In genomic region chr7:149261829-149262617, GRCh38 we compare ENCODE assay signal across 1 cellular context.
A peak's percentile ranks its signal among the peaks of the same experiment; 100 is the strongest.
TF ChIP-seq lines count a peak whose summit lies in the region.

ZNF783 (plus strand) TSS chr7:149262196; CDS start chr7:149262334, 138 bp downstream.

TF ChIP-seq in HepG2, 621 proteins besides CTCF, POLR2A, EP300 and RAD21 (continued from another document and continues in another):
- TF ChIP-seq ZNF451 (CRISPR knock-in tag; IDR thresholded peaks at IDR 0.05): peak; percentile 95
- TF ChIP-seq MYC (CRISPR knock-in tag; IDR thresholded peaks at IDR 0.05; ENCODE audit: borderline replicate concordance): peak; percentile 91; the same call in 1 of the 2 replicates
- peak; percentile 69 for TF ChIP-seq THAP11 (CRISPR knock-in tag; IDR thresholded peaks at IDR 0.05)
- peak; percentile 40; the same call in 1 of the 2 replicates for TF ChIP-seq SIX4 (CRISPR knock-in tag; IDR thresholded peaks at IDR 0.05)
- peak; percentile 74; the same call in 1 of the 2 replicates for TF ChIP-seq ZNF562 (CRISPR knock-in tag; IDR thresholded peaks at IDR 0.05; ENCODE audit: borderline replicate concordance)
- peak; percentile 57; the same call in 1 of the 2 replicates for TF ChIP-seq ZFP82 (CRISPR knock-in tag; IDR thresholded peaks at IDR 0.05; ENCODE audit: borderline replicate concordance)
- TF ChIP-seq ZNF512 (CRISPR knock-in tag; IDR thresholded peaks at IDR 0.05): peak; percentile 35; the same call in 1 of the 2 replicates
- no peak for TF ChIP-seq KAT7 (CRISPR knock-in tag; IDR thresholded peaks at IDR 0.05; ENCODE audit: borderline replicate concordance)
- TF ChIP-seq TAF1 (CRISPR knock-in tag; IDR thresholded peaks at IDR 0.05): peak; percentile 40
- TF ChIP-seq ZNF124 (CRISPR knock-in tag; IDR thresholded peaks at IDR 0.05): peak; percentile 56; the same call in 1 of the 2 replicates
- peak; percentile 19; the same call in 1 of the 2 replicates for TF ChIP-seq ZNF281 (CRISPR knock-in tag; IDR thresholded peaks at IDR 0.05; ENCODE audit: borderline replicate concordance)
- TF ChIP-seq, protein P1, sequence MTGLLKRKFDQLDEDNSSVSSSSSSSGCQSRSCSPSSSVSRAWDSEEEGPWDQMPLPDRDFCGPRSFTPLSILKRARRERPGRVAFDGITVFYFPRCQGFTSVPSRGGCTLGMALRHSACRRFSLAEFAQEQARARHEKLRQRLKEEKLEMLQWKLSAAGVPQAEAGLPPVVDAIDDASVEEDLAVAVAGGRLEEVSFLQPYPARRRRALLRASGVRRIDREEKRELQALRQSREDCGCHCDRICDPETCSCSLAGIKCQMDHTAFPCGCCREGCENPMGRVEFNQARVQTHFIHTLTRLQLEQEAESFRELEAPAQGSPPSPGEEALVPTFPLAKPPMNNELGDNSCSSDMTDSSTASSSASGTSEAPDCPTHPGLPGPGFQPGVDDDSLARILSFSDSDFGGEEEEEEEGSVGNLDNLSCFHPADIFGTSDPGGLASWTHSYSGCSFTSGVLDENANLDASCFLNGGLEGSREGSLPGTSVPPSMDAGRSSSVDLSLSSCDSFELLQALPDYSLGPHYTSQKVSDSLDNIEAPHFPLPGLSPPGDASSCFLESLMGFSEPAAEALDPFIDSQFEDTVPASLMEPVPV (CRISPR knock-in tag; IDR thresholded peaks at IDR 0.05): peak; percentile 76; the same call in 1 of the 2 replicates
- peak; percentile 64; the same call in 1 of the 2 replicates for TF ChIP-seq SMAD1 (CRISPR knock-in tag; IDR thresholded peaks at IDR 0.05; ENCODE audit: borderline replicate concordance, low read depth)
- TF ChIP-seq SNAPC2 (CRISPR knock-in tag; IDR thresholded peaks at IDR 0.05): peak; percentile 50; the same call in 1 of the 2 replicates
- 0 out of 2 replicates have a peak, but pooled peaks have one; percentile 52 for TF ChIP-seq AHR (CRISPR knock-in tag; IDR thresholded peaks at IDR 0.05)
- TF ChIP-seq TMF1 (CRISPR knock-in tag; IDR thresholded peaks at IDR 0.05; ENCODE audit: low read depth): peak; percentile 99
- TF ChIP-seq, protein P2, sequence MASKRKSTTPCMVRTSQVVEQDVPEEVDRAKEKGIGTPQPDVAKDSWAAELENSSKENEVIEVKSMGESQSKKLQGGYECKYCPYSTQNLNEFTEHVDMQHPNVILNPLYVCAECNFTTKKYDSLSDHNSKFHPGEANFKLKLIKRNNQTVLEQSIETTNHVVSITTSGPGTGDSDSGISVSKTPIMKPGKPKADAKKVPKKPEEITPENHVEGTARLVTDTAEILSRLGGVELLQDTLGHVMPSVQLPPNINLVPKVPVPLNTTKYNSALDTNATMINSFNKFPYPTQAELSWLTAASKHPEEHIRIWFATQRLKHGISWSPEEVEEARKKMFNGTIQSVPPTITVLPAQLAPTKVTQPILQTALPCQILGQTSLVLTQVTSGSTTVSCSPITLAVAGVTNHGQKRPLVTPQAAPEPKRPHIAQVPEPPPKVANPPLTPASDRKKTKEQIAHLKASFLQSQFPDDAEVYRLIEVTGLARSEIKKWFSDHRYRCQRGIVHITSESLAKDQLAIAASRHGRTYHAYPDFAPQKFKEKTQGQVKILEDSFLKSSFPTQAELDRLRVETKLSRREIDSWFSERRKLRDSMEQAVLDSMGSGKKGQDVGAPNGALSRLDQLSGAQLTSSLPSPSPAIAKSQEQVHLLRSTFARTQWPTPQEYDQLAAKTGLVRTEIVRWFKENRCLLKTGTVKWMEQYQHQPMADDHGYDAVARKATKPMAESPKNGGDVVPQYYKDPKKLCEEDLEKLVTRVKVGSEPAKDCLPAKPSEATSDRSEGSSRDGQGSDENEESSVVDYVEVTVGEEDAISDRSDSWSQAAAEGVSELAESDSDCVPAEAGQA (IDR thresholded peaks at IDR 0.05; ENCODE audit: low read depth): no peak
- TF ChIP-seq, protein P2 (CRISPR knock-in tag; IDR thresholded peaks at IDR 0.05; ENCODE audit: borderline replicate concordance): 0 out of 2 replicates have a peak, but pooled peaks have one; percentile 61
- TF ChIP-seq ZNF225 (CRISPR knock-in tag; IDR thresholded peaks at IDR 0.05): peak; percentile 78; the same call in 1 of the 2 replicates
- peak; percentile 97 for TF ChIP-seq ZSCAN31 (CRISPR knock-in tag; IDR thresholded peaks at IDR 0.05; ENCODE audit: low read depth)
- no peak for TF ChIP-seq ONECUT2 (CRISPR knock-in tag; IDR thresholded peaks at IDR 0.05)
- peak; percentile 46; the same call in 1 of the 2 replicates for TF ChIP-seq TFE3 (CRISPR knock-in tag; IDR thresholded peaks at IDR 0.05)
- TF ChIP-seq KLF16 (CRISPR knock-in tag; IDR thresholded peaks at IDR 0.05): peak in 1 of 2 experiments; percentile 67; a peak in 2 of 4 replicates
- TF ChIP-seq NCOA2 (CRISPR knock-in tag; IDR thresholded peaks at IDR 0.05): peak; percentile 47; the same call in 1 of the 2 replicates
- peak; percentile 47; the same call in 1 of the 2 replicates for TF ChIP-seq ZNF362 (CRISPR knock-in tag; IDR thresholded peaks at IDR 0.05; ENCODE audit: borderline replicate concordance)
- TF ChIP-seq, protein P3, sequence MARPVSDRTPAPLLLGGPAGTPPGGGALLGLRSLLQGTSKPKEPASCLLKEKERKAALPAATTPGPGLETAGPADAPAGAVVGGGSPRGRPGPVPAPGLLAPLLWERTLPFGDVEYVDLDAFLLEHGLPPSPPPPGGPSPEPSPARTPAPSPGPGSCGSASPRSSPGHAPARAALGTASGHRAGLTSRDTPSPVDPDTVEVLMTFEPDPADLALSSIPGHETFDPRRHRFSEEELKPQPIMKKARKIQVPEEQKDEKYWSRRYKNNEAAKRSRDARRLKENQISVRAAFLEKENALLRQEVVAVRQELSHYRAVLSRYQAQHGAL (CRISPR knock-in tag; IDR thresholded peaks at IDR 0.05; ENCODE audit: not compliant biosample characterization): no peak
- TF ChIP-seq SRY (CRISPR knock-in tag; IDR thresholded peaks at IDR 0.05): peak; percentile 99; the same call in 1 of the 2 replicates
- TF ChIP-seq KAT8 (CRISPR knock-in tag; IDR thresholded peaks at IDR 0.05): peak; percentile 67
- TF ChIP-seq ESRRA (CRISPR knock-in tag; IDR thresholded peaks at IDR 0.05; ENCODE audit: low read depth): peak; percentile 69
- TF ChIP-seq NFYC (CRISPR knock-in tag; IDR thresholded peaks at IDR 0.05): 0 out of 2 replicates have a peak, but pooled peaks have one; percentile 19
- no peak for TF ChIP-seq ATF1 (CRISPR knock-in tag; IDR thresholded peaks at IDR 0.05)
- no peak for TF ChIP-seq GTF2F1 (IDR thresholded peaks at IDR 0.05; ENCODE audit: low read length)
- peak; percentile 97; the same call in 1 of the 2 replicates for TF ChIP-seq IRX3 (CRISPR knock-in tag; IDR thresholded peaks at IDR 0.05; ENCODE audit: borderline replicate concordance, low read depth)
- TF ChIP-seq ZNF251 (CRISPR knock-in tag; IDR thresholded peaks at IDR 0.05): peak; percentile 38; the same call in 1 of the 2 replicates
- TF ChIP-seq, protein P4, sequence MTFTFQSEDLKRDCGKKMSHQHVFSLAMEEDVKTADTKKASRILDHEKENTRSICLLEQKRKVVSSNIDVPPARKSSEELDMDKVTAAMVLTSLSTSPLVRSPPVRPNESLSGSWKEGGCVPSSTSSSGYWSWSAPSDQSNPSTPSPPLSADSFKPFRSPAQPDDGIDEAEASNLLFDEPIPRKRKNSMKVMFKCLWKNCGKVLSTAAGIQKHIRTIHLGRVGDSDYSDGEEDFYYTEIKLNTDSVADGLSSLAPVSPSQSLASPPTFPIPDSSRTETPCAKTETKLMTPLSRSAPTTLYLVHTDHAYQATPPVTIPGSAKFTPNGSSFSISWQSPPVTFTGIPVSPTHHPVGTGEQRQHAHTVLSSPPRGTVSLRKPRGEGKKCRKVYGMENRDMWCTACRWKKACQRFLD (CRISPR knock-in tag; IDR thresholded peaks at IDR 0.05; ENCODE audit: borderline replicate concordance): peak; percentile 41; the same call in 1 of the 2 replicates
- TF ChIP-seq GATAD2A (CRISPR knock-in tag; IDR thresholded peaks at IDR 0.05): peak; percentile 48; the same call in 1 of the 2 replicates
- peak; percentile 47 for TF ChIP-seq ASH2L (IDR thresholded peaks at IDR 0.05; ENCODE audit: insufficient read length, low read depth, low read length)
